33 cellular contexts compared by ENCODE assay signal in the genomic region with DNA sequence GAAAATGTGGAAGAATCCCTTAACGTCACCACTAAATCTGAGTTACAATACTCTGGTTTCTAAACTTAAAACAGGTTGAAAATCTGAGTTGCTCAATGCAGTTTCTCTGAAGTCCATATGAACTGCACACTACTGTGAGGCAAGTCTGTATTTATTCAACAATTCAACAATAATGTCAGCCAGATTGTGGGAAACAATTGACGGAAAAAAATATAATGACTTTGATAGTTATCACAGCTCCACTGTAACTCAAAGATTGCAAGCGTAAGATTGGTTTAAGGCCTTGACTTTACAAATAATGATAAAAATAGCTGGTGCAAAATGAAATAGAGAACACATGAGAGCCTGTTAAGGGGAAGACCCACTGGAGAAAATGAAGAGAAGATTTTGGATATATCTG.
"Had no signal": no experiment of that assay in that cellular context is flagged by ENCODE, and none has a peak within 500 bp of the region (broad histone marks: within the 10 kb centered on the region; RNA-seq: fewer than 3 reads in every experiment).

No MANE protein-coding gene starts in this region.

- H3K9me3 Mint-ChIP-seq: activated CD4-positive, alpha-beta memory T cell treated with anti-CD3 and anti-CD28 coated beads for 36 hours; activated CD8-positive, alpha-beta T cell treated with anti-CD3 and anti-CD28 coated beads for 36 hours; activated naive CD4-positive, alpha-beta T cell treated with anti-CD3 and anti-CD28 coated beads, Interleukin-2, amount 10 ng/mL, durations not matched to agents 7 days and 5 days; activated naive CD4-positive, alpha-beta T cell treated with anti-CD3 and anti-CD28 coated beads, Interleukin-2, amount 50 U/mL, for 24 hours; activated naive CD8-positive, alpha-beta T cell treated with anti-CD3 and anti-CD28 coated beads, Interleukin-2, amount 10 ng/mL, durations not matched to agents 7 days and 5 days; activated naive CD8-positive, alpha-beta T cell treated with anti-CD3 and anti-CD28 coated beads, Interleukin-2, amount 50 U/mL, for 24 hours; activated T-cell treated with anti-CD3 and anti-CD28 coated beads, Interleukin-2, amount 50 U/mL, for 24 hours; activated T-helper 2 cell treated with anti-CD3 and anti-CD28 coated beads, Interferon-gamma antibody, Interleukin-2, Interleukin-4, amounts not matched to agents 10 μg/mL and 5 μg/mL and 100 μg/mL, durations not matched to agents 14 hours and 24 hours and 36 hours; T-helper 1 cell treated with Interleukin-12 subunit alpha and Interleukin-12 subunit beta and Interleukin-4 antibody, amounts not matched to agents 30 μg/mL and 1 μg/mL, for 36 hours; T-helper 2 cell treated with Interferon-gamma antibody and Interleukin-4, amounts not matched to agents 5 μg/mL and 100 μg/mL, for 36 hours had no signal

- DNase-seq: activated B cell treated with CpG ODN at 0.5 μM for 24 hours; activated CD4-positive, alpha-beta memory T cell treated with anti-CD3 and anti-CD28 coated beads for 36 hours; activated CD4-positive, alpha-beta T cell treated with anti-CD3 and anti-CD28 coated beads for 4 hours; activated CD4-positive, alpha-beta T cell treated with anti-CD3 and anti-CD28 coated beads, Interleukin-2, amount 10 ng/mL, durations not matched to agents 24 days and 14 days; activated CD4-positive, alpha-beta T cell treated with anti-CD3 and anti-CD28 coated beads, Interleukin-2, amount 50 U/mL, for 1 hour; activated CD4-positive, alpha-beta T cell treated with anti-CD3 and anti-CD28 coated beads, Interleukin-2, amount 50 U/mL, for 4 hours; activated CD4-positive, CD25-positive, alpha-beta regulatory T cell treated with anti-CD3 and anti-CD28 coated beads, Interleukin-2, amount 50 U/mL, for 72 hours; activated CD8-positive, alpha-beta memory T cell treated with anti-CD3 and anti-CD28 coated beads, Interleukin-2, amount 50 U/mL, for 48 hours; activated CD8-positive, alpha-beta T cell treated with anti-CD3 and anti-CD28 coated beads for 36 hours; activated effector memory CD4-positive, alpha-beta T cell treated with Interleukin-2 at 50 U/mL for 16 hours; activated gamma-delta T cell; activated naive CD4-positive, alpha-beta T cell treated with anti-CD3 and anti-CD28 coated beads, Interleukin-2, amount 10 ng/mL, durations not matched to agents 7 days and 5 days; activated naive CD4-positive, alpha-beta T cell treated with Interleukin-2 at 50 U/mL for 16 hours; activated naive CD8-positive, alpha-beta T cell treated with anti-CD3 and anti-CD28 coated beads, Interleukin-2, amount 10 ng/mL, durations not matched to agents 7 days and 5 days; activated naive CD8-positive, alpha-beta T cell treated with anti-CD3 and anti-CD28 coated beads, Interleukin-2, amount 50 U/mL, for 24 hours; activated T-cell treated with anti-CD3 and anti-CD28 coated beads, Interleukin-2, amount 50 U/mL, for 24 hours; activated T-cell treated with anti-CD3 and anti-CD28 coated beads, Interleukin-2, amount 50 U/mL, for 48 hours; amygdala; anterior cingulate cortex; caudate nucleus; SW 1271; T-helper 1 cell; T-helper 2 cell; T-helper 9 cell had no signal

- H3K27me3 ChIP-seq: ascending aorta, cardiac muscle cell had no signal

- H3K36me3 Mint-ChIP-seq: activated CD4-positive, alpha-beta memory T cell treated with anti-CD3 and anti-CD28 coated beads for 36 hours; activated naive CD4-positive, alpha-beta T cell treated with anti-CD3 and anti-CD28 coated beads, Interleukin-2, amount 10 ng/mL, durations not matched to agents 7 days and 5 days; activated naive CD4-positive, alpha-beta T cell treated with anti-CD3 and anti-CD28 coated beads, Interleukin-2, amount 50 U/mL, for 24 hours; activated naive CD8-positive, alpha-beta T cell; activated naive CD8-positive, alpha-beta T cell treated with anti-CD3 and anti-CD28 coated beads, Interleukin-2, amount 10 ng/mL, durations not matched to agents 7 days and 5 days had no signal

- H3K9me3 ChIP-seq: ascending aorta had no signal

- H3K4me3 ChIP-seq: ascending aorta, cardiac muscle cell had no signal

- H3K4me3 Mint-ChIP-seq: activated B cell treated with CpG ODN at 0.5 μM for 24 hours; activated CD4-positive, alpha-beta memory T cell treated with anti-CD3 and anti-CD28 coated beads for 36 hours; activated CD4-positive, alpha-beta T cell treated with anti-CD3 and anti-CD28 coated beads, Interleukin-2, amount 10 ng/mL, durations not matched to agents 24 days and 14 days; activated CD8-positive, alpha-beta T cell treated with anti-CD3 and anti-CD28 coated beads for 36 hours; activated naive CD4-positive, alpha-beta T cell treated with anti-CD3 and anti-CD28 coated beads, Interleukin-2, amount 10 ng/mL, durations not matched to agents 7 days and 5 days; activated naive CD4-positive, alpha-beta T cell treated with anti-CD3 and anti-CD28 coated beads, Interleukin-2, amount 50 U/mL, for 24 hours; activated naive CD8-positive, alpha-beta T cell; activated naive CD8-positive, alpha-beta T cell treated with anti-CD3 and anti-CD28 coated beads, Interleukin-2, amount 10 ng/mL, durations not matched to agents 7 days and 5 days; activated naive CD8-positive, alpha-beta T cell treated with anti-CD3 and anti-CD28 coated beads, Interleukin-2, amount 50 U/mL, for 24 hours; activated T-cell treated with anti-CD3 and anti-CD28 coated beads, Interleukin-2, amount 50 U/mL, for 24 hours; brain; T-helper 1 cell treated with Interleukin-12 subunit alpha and Interleukin-12 subunit beta and Interleukin-4 antibody, amounts not matched to agents 30 μg/mL and 1 μg/mL, for 36 hours; T-helper 2 cell treated with Interferon-gamma antibody and Interleukin-4, amounts not matched to agents 5 μg/mL and 100 μg/mL, for 36 hours had no signal

- ATAC-seq: activated CD8-positive, alpha-beta T cell treated with anti-CD3 and anti-CD28 coated beads for 36 hours; activated naive CD8-positive, alpha-beta T cell treated with anti-CD3 and anti-CD28 coated beads, Interleukin-2, amount 50 U/mL, for 24 hours had no signal

- H3K36me3 ChIP-seq: ascending aorta, cardiac muscle cell had no signal

- H3K27me3 Mint-ChIP-seq: activated CD8-positive, alpha-beta T cell treated with anti-CD3 and anti-CD28 coated beads for 36 hours; activated T-cell treated with anti-CD3 and anti-CD28 coated beads, Interleukin-2, amount 50 U/mL, for 24 hours; brain had no signal

- H3K4me1 ChIP-seq: ascending aorta had no signal

- H3K27ac Mint-ChIP-seq: activated B cell treated with CpG ODN at 0.5 μM for 24 hours; activated CD4-positive, alpha-beta memory T cell treated with anti-CD3 and anti-CD28 coated beads for 36 hours; activated CD4-positive, alpha-beta T cell treated with anti-CD3 and anti-CD28 coated beads, Interleukin-2, amount 10 ng/mL, durations not matched to agents 24 days and 14 days; activated CD8-positive, alpha-beta T cell treated with anti-CD3 and anti-CD28 coated beads for 36 hours; activated naive CD4-positive, alpha-beta T cell treated with anti-CD3 and anti-CD28 coated beads, Interleukin-2, amount 10 ng/mL, durations not matched to agents 7 days and 5 days; activated naive CD4-positive, alpha-beta T cell treated with anti-CD3 and anti-CD28 coated beads, Interleukin-2, amount 50 U/mL, for 24 hours; activated naive CD8-positive, alpha-beta T cell; activated naive CD8-positive, alpha-beta T cell treated with anti-CD3 and anti-CD28 coated beads, Interleukin-2, amount 10 ng/mL, durations not matched to agents 7 days and 5 days; activated naive CD8-positive, alpha-beta T cell treated with anti-CD3 and anti-CD28 coated beads, Interleukin-2, amount 50 U/mL, for 24 hours; activated T-cell treated with anti-CD3 and anti-CD28 coated beads, Interleukin-2, amount 50 U/mL, for 24 hours; activated T-helper 2 cell treated with anti-CD3 and anti-CD28 coated beads, Interferon-gamma antibody, Interleukin-2, Interleukin-4, amounts not matched to agents 10 μg/mL and 5 μg/mL and 100 μg/mL, durations not matched to agents 14 hours and 24 hours and 36 hours; brain; T-helper 1 cell treated with Interleukin-12 subunit alpha and Interleukin-12 subunit beta and Interleukin-4 antibody, amounts not matched to agents 30 μg/mL and 1 μg/mL, for 36 hours; T-helper 2 cell treated with Interferon-gamma antibody and Interleukin-4, amounts not matched to agents 5 μg/mL and 100 μg/mL, for 36 hours had no signal

- H3K27ac ChIP-seq: ascending aorta, cardiac muscle cell, VCaP had no signal

- H3K4me1 Mint-ChIP-seq: brain had no signal
